Comparison of ENCODE assay signal across 4 cellular contexts in genomic region chr1:161548749-161549406, GRCh38. TPM values are rescaled to one million over a fixed set of nuclear protein-coding genes. Genes with fewer than 3 reads are reported as not detected.
"Had no signal": no experiment of that assay in that cellular context is flagged by ENCODE, and none has a peak within 500 bp of the region (broad histone marks: within the 10 kb centered on the region; RNA-seq: fewer than 3 reads in every experiment).

No MANE protein-coding gene starts in this region.

RNA-seq across cellular contexts. Expression of gene FCGR3A, which starts 0.7 kb away (rescaled TPM):
- total RNA-seq: chondrocyte, fibroblast of lung, myocyte, renal cortical epithelial cell had no signal
- polyA plus RNA-seq: fibroblast of lung had no signal

RNA-seq across cellular contexts. Expression of gene HSPA6, which starts 24.5 kb away (rescaled TPM):
- total RNA-seq: myocyte had no signal

RNA-seq across cellular contexts. Expression of gene FCGR2A, which starts 43.6 kb away (rescaled TPM):
- total RNA-seq: chondrocyte, myocyte had no signal
